Comparison of ENCODE assay signal across 13 cellular contexts in the genomic region with DNA sequence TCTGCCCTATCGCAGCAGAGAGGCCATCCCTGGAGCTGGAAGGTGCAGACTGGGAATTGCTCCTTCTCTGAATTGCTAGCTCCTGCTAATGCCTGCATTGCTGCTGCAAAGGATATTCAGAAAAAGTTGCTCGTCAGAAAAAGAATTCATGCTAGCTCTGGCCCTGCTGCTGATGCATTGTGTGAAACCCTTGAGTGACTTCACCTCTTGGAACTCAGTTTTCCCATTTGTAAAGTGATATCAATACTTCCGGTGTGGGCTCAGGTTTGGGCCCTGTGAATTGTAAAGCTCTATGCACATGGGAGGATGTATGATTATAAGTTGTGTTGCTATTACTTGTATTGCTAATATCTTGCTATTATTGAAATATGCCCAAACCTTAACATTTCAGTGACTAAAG. TPM values are rescaled to one million over a fixed set of nuclear protein-coding genes. Genes with fewer than 3 reads are reported as not detected.
A peak's percentile ranks its signal among the peaks of the same experiment; 100 is the strongest.
DNase-seq lines count a peak whose midpoint lies in the region; ATAC-seq and TF ChIP-seq lines count a peak whose summit lies in the region.
"Had no signal": no experiment of that assay in that cellular context is flagged by ENCODE, and none has a peak within 500 bp of the region (broad histone marks: within the 10 kb centered on the region; RNA-seq: fewer than 3 reads in every experiment).

No MANE protein-coding gene starts in this region.

- H3K9me3 Mint-ChIP-seq in activated CD4-positive, alpha-beta T cell treated with anti-CD3 and anti-CD28 coated beads for 36 hours (ENCODE audit: low read depth) = peaks cover 5% of the 10 kb centered on the region
- no peaks in the 10 kb centered on the region for H3K9me3 Mint-ChIP-seq in stimulated activated effector memory CD8-positive, alpha-beta T cell treated with anti-CD3 and anti-CD28 coated beads, Interleukin-12 subunit alpha, Interleukin-12 subunit beta, amount 100 ng/mL, for 72 hours
- H3K9me3 Mint-ChIP-seq in naive thymus-derived CD8-positive, alpha-beta T cell = no peaks in the 10 kb centered on the region

- H3K4me3 Mint-ChIP-seq in activated CD4-positive, alpha-beta T cell treated with anti-CD3 and anti-CD28 coated beads for 36 hours = no peak overlapping the region
- H3K4me3 Mint-ChIP-seq in stimulated activated effector memory CD8-positive, alpha-beta T cell treated with anti-CD3 and anti-CD28 coated beads, Interleukin-12 subunit alpha, Interleukin-12 subunit beta, amount 100 ng/mL, for 72 hours = peak overlapping the region; percentile 30
- H3K4me3 Mint-ChIP-seq in naive thymus-derived CD8-positive, alpha-beta T cell = no peak overlapping the region

- CTCF ChIA-PET in activated CD4-positive, alpha-beta T cell treated with anti-CD3 and anti-CD28 coated beads for 36 hours (lab: Charles Lee) = interaction anchor here (0.8 to 2.0 kb wide), 2 partner anchors 25 to 60 kb away, joined by 3 to 6 read pairs; no protein-coding TSS in a partner anchor

- no peaks in the 10 kb centered on the region for H3K9me3 ChIP-seq in adipocyte (ENCODE audit: control insufficient read depth, low read length)
- H3K9me3 ChIP-seq: esophagus muscularis mucosa, testis had no signal

- POLR2A ChIA-PET in activated CD4-positive, alpha-beta T cell treated with anti-CD3 and anti-CD28 coated beads for 36 hours (lab: Charles Lee) = interaction anchor here (1.0 kb wide), 1 partner anchor 9 kb away, joined by 5 read pairs; no protein-coding TSS in a partner anchor
- POLR2A ChIA-PET in naive thymus-derived CD8-positive, alpha-beta T cell (lab: Charles Lee) = no interaction called here

- no peak overlapping the region for H3K27ac Mint-ChIP-seq in activated CD4-positive, alpha-beta T cell treated with anti-CD3 and anti-CD28 coated beads for 36 hours
- H3K27ac Mint-ChIP-seq in stimulated activated effector memory CD8-positive, alpha-beta T cell treated with anti-CD3 and anti-CD28 coated beads, Interleukin-12 subunit alpha, Interleukin-12 subunit beta, amount 100 ng/mL, for 72 hours = no peak overlapping the region
- H3K27ac Mint-ChIP-seq in naive thymus-derived CD8-positive, alpha-beta T cell = peak overlapping the region in 2 of 10 donors; percentile 7 to 57

- H3K27ac ChIP-seq in foreskin keratinocyte = peak overlapping the region; percentile 37
- H3K27ac ChIP-seq: testis had no signal

- intact Hi-C loops in activated CD4-positive, alpha-beta T cell treated with anti-CD3 and anti-CD28 coated beads for 36 hours (cut with DNase I, micrococcal nuclease) = no loop called here

- ATAC-seq in activated CD4-positive, alpha-beta T cell treated with anti-CD3 and anti-CD28 coated beads for 36 hours = no peak
- no peak for ATAC-seq in foreskin keratinocyte
- ATAC-seq in stimulated activated effector memory CD8-positive, alpha-beta T cell treated with anti-CD3 and anti-CD28 coated beads, Interleukin-12 subunit alpha, Interleukin-12 subunit beta, amount 100 ng/mL, for 72 hours = peak; percentile 65
- no peak for ATAC-seq in naive thymus-derived CD8-positive, alpha-beta T cell
- no peak for ATAC-seq in GM21360 (IDR thresholded peaks at IDR 0.05; ENCODE audit: unreplicated experiment)

- peak; percentile 24 for DNase-seq in activated CD4-positive, alpha-beta T cell treated with anti-CD3 and anti-CD28 coated beads for 36 hours
- DNase-seq in activated CD4-positive, alpha-beta T cell treated with anti-CD3 and anti-CD28 coated beads for 4 hours = no peak
- DNase-seq in adipocyte (ENCODE audit: low read depth) = peak; percentile 54
- DNase-seq in foreskin keratinocyte = no peak
- DNase-seq in stimulated activated effector memory CD8-positive, alpha-beta T cell treated with anti-CD3 and anti-CD28 coated beads, Interleukin-12 subunit alpha, Interleukin-12 subunit beta, amount 100 ng/mL, for 72 hours (ENCODE audit: low spot score in 2 of 2) = peak in 1 of 2 donors; percentile 59
- DNase-seq in naive thymus-derived CD8-positive, alpha-beta T cell = no peak
- DNase-seq in NCI-H774 (lab: John Stamatoyannopoulos, UW) = no peak
- DNase-seq: activated CD4-positive, alpha-beta T cell treated with anti-CD3 and anti-CD28 coated beads for 1 hour; caudate nucleus; NCI-H2227 treated with DMSO at 0.1 percent for 48 hours; testis had no signal

- H3K27me3 Mint-ChIP-seq in activated CD4-positive, alpha-beta T cell treated with anti-CD3 and anti-CD28 coated beads for 36 hours = no peaks in the 10 kb centered on the region
- no peaks in the 10 kb centered on the region for H3K27me3 Mint-ChIP-seq in naive thymus-derived CD8-positive, alpha-beta T cell

- TF ChIP-seq CTCF in foreskin keratinocyte (conservative IDR thresholded peaks at IDR 0.05) = no peak

- H3K36me3 Mint-ChIP-seq in activated CD4-positive, alpha-beta T cell treated with anti-CD3 and anti-CD28 coated beads for 36 hours (ENCODE audit: low read depth) = peaks cover 31% of the 10 kb centered on the region
- peaks cover 6% of the 10 kb centered on the region for H3K36me3 Mint-ChIP-seq in stimulated activated effector memory CD8-positive, alpha-beta T cell treated with anti-CD3 and anti-CD28 coated beads, Interleukin-12 subunit alpha, Interleukin-12 subunit beta, amount 100 ng/mL, for 72 hours
- H3K36me3 Mint-ChIP-seq in naive thymus-derived CD8-positive, alpha-beta T cell = peaks cover 4 to 22% (median 7%) of the 10 kb centered on the region in 3 donors

- H3K27me3 ChIP-seq in adipocyte (replicated peaks; ENCODE audit: control insufficient read depth, insufficient read depth, low read length) = no peaks in the 10 kb centered on the region
- H3K27me3 ChIP-seq in foreskin keratinocyte = no peaks in the 10 kb centered on the region
- H3K27me3 ChIP-seq: esophagus muscularis mucosa, testis had no signal

- H3K4me1 ChIP-seq in adipocyte (ENCODE audit: control insufficient read depth, insufficient read depth, low read length) (peaks cover 66% of the 10 kb centered on the region), foreskin keratinocyte (peaks cover 49% of the 10 kb centered on the region)
- H3K4me1 ChIP-seq: testis had no signal

- no peaks in the 10 kb centered on the region for H3K36me3 ChIP-seq in adipocyte (ENCODE audit: control insufficient read depth, insufficient read depth, low read length, severe bottlenecking)

- H3K4me1 Mint-ChIP-seq in activated CD4-positive, alpha-beta T cell treated with anti-CD3 and anti-CD28 coated beads for 36 hours = peaks cover 73% of the 10 kb centered on the region
- H3K4me1 Mint-ChIP-seq in stimulated activated effector memory CD8-positive, alpha-beta T cell treated with anti-CD3 and anti-CD28 coated beads, Interleukin-12 subunit alpha, Interleukin-12 subunit beta, amount 100 ng/mL, for 72 hours = peaks cover 70% of the 10 kb centered on the region
- peaks cover 30 to 71% (median 63%) of the 10 kb centered on the region in 4 donors for H3K4me1 Mint-ChIP-seq in naive thymus-derived CD8-positive, alpha-beta T cell

- H3K9ac ChIP-seq in adipocyte (ENCODE audit: low read length) = peak overlapping the region; percentile 72

- H3K4me3 ChIP-seq in adipocyte (ENCODE audit: low read length) = peak overlapping the region; percentile 64
- H3K4me3 ChIP-seq: esophagus muscularis mucosa, testis had no signal

RNA-seq across cellular contexts. Expression of a gene that starts 11.4 kb away (rescaled TPM):
- total RNA-seq in activated CD4-positive, alpha-beta T cell treated with anti-CD3 and anti-CD28 coated beads for 36 hours = 100 to 1,000 TPM; 105 to 108 TPM
- total RNA-seq in foreskin keratinocyte = 131 and 132 TPM in 2 replicates
- 110 and 120 TPM in 2 replicates for polyA plus RNA-seq in foreskin keratinocyte
- 10 to 100 TPM; 30.4 to 38.9 TPM for total RNA-seq in naive thymus-derived CD8-positive, alpha-beta T cell
- polyA plus RNA-seq in naive thymus-derived CD8-positive, alpha-beta T cell = 10 to 100 TPM; 58.6 to 68.3 (median 58.7) TPM

RNA-seq across cellular contexts. Expression of a gene that starts 59.0 kb away (rescaled TPM):
- 10 to 100 TPM; 36.1 to 52.5 TPM for total RNA-seq in activated CD4-positive, alpha-beta T cell treated with anti-CD3 and anti-CD28 coated beads for 36 hours
- total RNA-seq in foreskin keratinocyte = 32.3 and 32.5 TPM in 2 replicates
- 9.5 and 10.9 TPM in 2 replicates for polyA plus RNA-seq in foreskin keratinocyte
- total RNA-seq in naive thymus-derived CD8-positive, alpha-beta T cell = 10 to 100 TPM; 53.5 to 60.3 TPM
- 10 to 100 TPM; 50.9 to 62.1 (median 58.8) TPM for polyA plus RNA-seq in naive thymus-derived CD8-positive, alpha-beta T cell

Comparison
In these comparisons a context has a peak if more than half of its experiments do, and no peak if none do; other contexts are left out.
1. DNase-seq: peak in activated CD4-positive, alpha-beta T cell treated with anti-CD3 and anti-CD28 coated beads for 36 hours (single experiment) and adipocyte (single experiment); none in activated CD4-positive, alpha-beta T cell treated with anti-CD3 and anti-CD28 coated beads for 4 hours (0 of 2), foreskin keratinocyte (0 of 2), naive thymus-derived CD8-positive, alpha-beta T cell (0 of 10) and NCI-H774 (single experiment).